ENCODE assay signal across 22 cellular contexts in the genomic region with DNA sequence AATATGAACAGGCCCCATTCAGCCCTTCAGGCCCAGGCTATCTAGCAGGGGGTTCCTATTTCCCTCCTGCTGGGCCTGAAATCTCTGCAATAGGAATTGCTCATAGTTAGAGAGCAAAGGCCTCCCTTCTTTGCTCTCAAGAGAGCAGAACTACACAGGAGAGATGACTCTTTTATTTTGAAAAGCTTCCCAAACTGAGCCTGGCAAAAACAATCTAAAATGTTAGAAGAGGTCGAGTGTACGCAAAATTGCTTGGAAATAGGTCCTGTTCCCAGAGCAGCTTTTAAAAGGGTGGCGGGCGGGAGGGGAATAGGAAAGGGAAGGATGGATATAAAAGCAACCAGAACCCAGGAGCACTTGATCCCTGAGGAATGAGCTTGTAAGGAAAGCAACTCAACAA.
A peak's percentile ranks its signal among the peaks of the same experiment; 100 is the strongest.
DNase-seq lines count a peak whose midpoint lies in the region; ATAC-seq and TF ChIP-seq lines count a peak whose summit lies in the region.
"Had no signal": no experiment of that assay in that cellular context is flagged by ENCODE, and none has a peak within 500 bp of the region (broad histone marks: within the 10 kb centered on the region; RNA-seq: fewer than 3 reads in every experiment).

No MANE protein-coding gene starts in this region.

- ATAC-seq in left ventricle myocardium superior: peak; percentile 54
- peak; percentile 61 for ATAC-seq in gastroesophageal sphincter
- no peak for ATAC-seq in HG02870 (IDR thresholded peaks at IDR 0.05; ENCODE audit: unreplicated experiment)
- ATAC-seq: Panc1 had no signal

- peaks cover 4% of the 10 kb centered on the region for H3K36me3 Mint-ChIP-seq in neural progenitor cell
- H3K36me3 Mint-ChIP-seq in MCF 10A (ENCODE audit: insufficient read depth, unreplicated experiment): peaks cover 6% of the 10 kb centered on the region
- H3K36me3 Mint-ChIP-seq: CD4-positive, CD25-positive, alpha-beta regulatory T cell had no signal

- H3K9me3 Mint-ChIP-seq in neural progenitor cell (peaks cover 40% of the 10 kb centered on the region), MCF 10A (ENCODE audit: unreplicated experiment) (peaks cover 2% of the 10 kb centered on the region)

- H3K79me2 ChIP-seq in neural progenitor cell (ENCODE audit: low read depth): no peaks in the 10 kb centered on the region

- no peak for TF ChIP-seq EP300 in gastroesophageal sphincter (IDR thresholded peaks at IDR 0.05)

- H3K4me2 ChIP-seq in neural progenitor cell: peak overlapping the region; percentile 4
- H3K4me2 ChIP-seq: BLaER1 had no signal

- H3K27ac ChIP-seq in left ventricle myocardium inferior (replicated peaks): no peak overlapping the region
- peak overlapping the region in 1 of 4 donors; percentile 17 for H3K27ac ChIP-seq in gastroesophageal sphincter
- no peak overlapping the region for H3K27ac ChIP-seq in neural progenitor cell
- H3K27ac ChIP-seq in Peyer's patch: no peak overlapping the region
- H3K27ac ChIP-seq: BLaER1 had no signal

- H3K4me1 Mint-ChIP-seq in neural progenitor cell: peaks cover 21% of the 10 kb centered on the region
- peaks cover 12% of the 10 kb centered on the region for H3K4me1 Mint-ChIP-seq in MCF 10A (ENCODE audit: insufficient read depth, unreplicated experiment)
- H3K4me1 Mint-ChIP-seq: CD4-positive, CD25-positive, alpha-beta regulatory T cell had no signal

- intact Hi-C loops in left ventricle myocardium superior (cut with micrococcal nuclease): no loop called here
- intact Hi-C loops in left ventricle myocardium inferior (cut with micrococcal nuclease): no loop called here
- intact Hi-C loops in MCF 10A (cut with micrococcal nuclease): no loop called here

- TF ChIP-seq CTCF in left ventricle myocardium inferior (IDR thresholded peaks at IDR 0.05; ENCODE audit: borderline replicate concordance) (no peak), gastroesophageal sphincter (IDR thresholded peaks at IDR 0.05) (no peak), neural progenitor cell (IDR thresholded peaks at IDR 0.05) (no peak), Peyer's patch (IDR thresholded peaks at IDR 0.05) (no peak), MCF 10A (IDR thresholded peaks at IDR 0.05; ENCODE audit: unreplicated experiment) (no peak)

- H3K27ac Mint-ChIP-seq in neural progenitor cell (peak overlapping the region; percentile 93), MCF 10A (ENCODE audit: low read depth, unreplicated experiment) (no peak overlapping the region)
- H3K27ac Mint-ChIP-seq: CD4-positive, CD25-positive, alpha-beta regulatory T cell had no signal

- H3K4me3 ChIP-seq in left ventricle myocardium inferior (no peak overlapping the region), gastroesophageal sphincter (no peak overlapping the region), neural progenitor cell (no peak overlapping the region), Peyer's patch (no peak overlapping the region)
- H3K4me3 ChIP-seq: BLaER1 had no signal

- WGBS in gastroesophageal sphincter (ENCODE audit: low coverage in 1 of 2), 2 donors: 49 to 58% methylated on average over 3 to 4 of the region's 4 CpGs

- BruUV-seq in MCF 10A (replicated peaks; lab: Mats Ljungman, UMichigan): no TSS peak

- POLR2A ChIA-PET in MCF 10A (lab: Yijun Ruan, JAX): no interaction called here

- no peaks in the 10 kb centered on the region for H3K27me3 ChIP-seq in left ventricle myocardium inferior (ENCODE audit: low read depth)
- peaks cover 4% of the 10 kb centered on the region for H3K27me3 ChIP-seq in gastroesophageal sphincter
- H3K27me3 ChIP-seq in neural progenitor cell: no peaks in the 10 kb centered on the region
- H3K27me3 ChIP-seq in Peyer's patch: no peaks in the 10 kb centered on the region
- H3K27me3 ChIP-seq: BLaER1 had no signal

- H3K4me1 ChIP-seq in left ventricle myocardium inferior: no peaks in the 10 kb centered on the region
- no peaks in the 10 kb centered on the region for H3K4me1 ChIP-seq in gastroesophageal sphincter
- peaks cover 14% of the 10 kb centered on the region for H3K4me1 ChIP-seq in neural progenitor cell
- H3K4me1 ChIP-seq in Peyer's patch: no peaks in the 10 kb centered on the region
- H3K4me1 ChIP-seq: BLaER1 had no signal

- H3K27me3 Mint-ChIP-seq in neural progenitor cell (ENCODE audit: insufficient read depth, low read depth) (peaks cover 3% of the 10 kb centered on the region), MCF 10A (ENCODE audit: insufficient read depth, unreplicated experiment) (no peaks in the 10 kb centered on the region)

- CTCF ChIA-PET in MCF 10A (lab: Yijun Ruan, JAX): interaction anchor here (0.6 kb wide), 1 partner anchor 337 kb away, joined by 3 read pairs; no protein-coding TSS in a partner anchor

- H3K36me3 ChIP-seq in left ventricle myocardium inferior (no peaks in the 10 kb centered on the region), gastroesophageal sphincter (no peaks in the 10 kb centered on the region), neural progenitor cell (no peaks in the 10 kb centered on the region), Peyer's patch (no peaks in the 10 kb centered on the region)
- H3K36me3 ChIP-seq: BLaER1 had no signal

- TF ChIP-seq POLR2A in gastroesophageal sphincter (IDR thresholded peaks at IDR 0.05) (no peak), Peyer's patch (IDR thresholded peaks at IDR 0.05) (no peak)

- DNase-seq in left ventricle myocardium superior (no peak), left ventricle myocardium inferior (no peak), neural progenitor cell (ENCODE audit: low spot score) (no peak), Peyer's patch (no peak), MCF 10A (ENCODE audit: unreplicated experiment) (no peak)
- DNase-seq in activated CD4-positive, alpha-beta T cell treated with anti-CD3 and anti-CD28 coated beads, Interleukin-2, amount 50 U/mL, for 4 hours: no peak
- DNase-seq: CD4-positive, CD25-positive, alpha-beta regulatory T cell; DMS153; DND-41; Karpas-422; NCI-H1092 treated with DMSO at 0.1 percent for 48 hours; NCI-H1436; NCI-H187; NCI-H2081 treated with DMSO at 0.1 percent for 48 hours; NCI-H2171; NCI-H226; NCI-H510A; NCI-H69 had no signal

- H2AFZ ChIP-seq in neural progenitor cell (replicated peaks): no peak overlapping the region

- no peak overlapping the region for H3K4me3 Mint-ChIP-seq in neural progenitor cell
- no peak overlapping the region for H3K4me3 Mint-ChIP-seq in MCF 10A (ENCODE audit: unreplicated experiment)
- H3K4me3 Mint-ChIP-seq: CD4-positive, CD25-positive, alpha-beta regulatory T cell had no signal

- H3F3A ChIP-seq in neural progenitor cell (ENCODE audit: low read depth): no peaks in the 10 kb centered on the region

- H3K9me3 ChIP-seq in left ventricle myocardium inferior (replicated peaks) (no peaks in the 10 kb centered on the region), gastroesophageal sphincter (no peaks in the 10 kb centered on the region), neural progenitor cell (ENCODE audit: low read depth) (no peaks in the 10 kb centered on the region), Peyer's patch (no peaks in the 10 kb centered on the region)
- H3K9me3 ChIP-seq: BLaER1 had no signal

- H3K9ac ChIP-seq in neural progenitor cell: no peak overlapping the region
- H3K9ac ChIP-seq: BLaER1 had no signal

- H4K20me1 ChIP-seq in neural progenitor cell (ENCODE audit: low read depth): no peaks in the 10 kb centered on the region
- H4K20me1 ChIP-seq: BLaER1 had no signal
